Comparison of ENCODE assay signal across 8 cellular contexts in genomic region chr17:39464639-39465181, GRCh38. TPM values are rescaled to one million over a fixed set of nuclear protein-coding genes. Genes with fewer than 3 reads are reported as not detected.
DNase-seq lines count a peak whose midpoint lies in the region; ATAC-seq, FAIRE-seq and TF ChIP-seq lines count a peak whose summit lies in the region.
"Not testable (repeated sequence)": the region's sequence is repeated elsewhere in the genome, so short reads cannot be mapped to it uniquely, and the experiment has no call there.

No MANE protein-coding gene starts in this region.

- H3K79me2 ChIP-seq in Karpas-422 (ENCODE audit: low read length) (peaks cover 77% of the 10 kb centered on the region), endothelial cell of umbilical vein (ENCODE audit: control insufficient read depth, insufficient read depth, low read length) (peaks cover 76% of the 10 kb centered on the region), HepG2 (ENCODE audit: insufficient read depth, low read length) (peaks cover 78% of the 10 kb centered on the region)

- DNase-seq in CD8-positive, alpha-beta T cell; Karpas-422; ascending aorta (ENCODE audit: low spot score in 2 of 2); endothelial cell of umbilical vein (ENCODE audit: low read depth, low spot score); HepG2 (ENCODE audit: low spot score); osteocyte (ENCODE audit: extremely low spot score, unreplicated experiment): not testable (repeated sequence)
- peak; percentile 20 for DNase-seq in activated CD4-positive, alpha-beta T cell treated with anti-CD3 and anti-CD28 coated beads for 36 hours
- peak in 1 of 2 donors; percentile 45 for DNase-seq in suprapubic skin (ENCODE audit: low spot score in 2 of 2)

- TF ChIP-seq EP300 in HepG2 (IDR thresholded peaks at IDR 0.05; ENCODE audit: low read depth in 2 of 2, low read length in 2 of 2); HepG2 (CRISPR knock-in tag; IDR thresholded peaks at IDR 0.05; ENCODE audit: borderline replicate concordance); suprapubic skin (IDR thresholded peaks at IDR 0.05): not testable (repeated sequence)

- not testable (repeated sequence) for H2AFZ ChIP-seq in Karpas-422 (ENCODE audit: low read length); endothelial cell of umbilical vein (ENCODE audit: low read depth, low read length); HepG2 (ENCODE audit: low read length)

- 35% methylated on average over 11 of the region's 11 CpGs for WGBS in HepG2 (ENCODE audit: low lambda C conversion rate)
- WGBS in suprapubic skin = 78% methylated on average over 11 of the region's 11 CpGs

- not testable (repeated sequence) for H3K9me3 Mint-ChIP-seq in CD8-positive, alpha-beta T cell; activated CD4-positive, alpha-beta T cell treated with anti-CD3 and anti-CD28 coated beads for 36 hours (ENCODE audit: low read depth); osteocyte (ENCODE audit: unreplicated experiment)

- H4K20me1 ChIP-seq in Karpas-422 (ENCODE audit: insufficient read depth, low read depth, low read length) (peaks cover 43% of the 10 kb centered on the region), endothelial cell of umbilical vein (replicated peaks; ENCODE audit: control insufficient read depth, extremely low read depth, insufficient read depth, low read length) (peaks cover 14% of the 10 kb centered on the region), HepG2 (ENCODE audit: insufficient read depth, low read length) (peaks cover 60% of the 10 kb centered on the region)

- in situ Hi-C loops in HepG2 (cut with HindIII; ENCODE audit: extremely low pct_ligation_motif_present, low pct_unique_long_range_greater_than_20kb) = not testable (repeated sequence)

- not testable (repeated sequence) for H3K4me3 ChIP-seq in CD8-positive, alpha-beta T cell (ENCODE audit: low read depth, low read length)
- peak overlapping the region; percentile 96 for H3K4me3 ChIP-seq in Karpas-422 (ENCODE audit: low read length)
- H3K4me3 ChIP-seq in ascending aorta = peak overlapping the region; percentile 68 to 81
- H3K4me3 ChIP-seq in endothelial cell of umbilical vein (replicated peaks in 1 of 3; ENCODE audit: insufficient read depth in 1 of 3, low read depth in 1 of 3, low read length in 3 of 3) = peak overlapping the region in 1 of 3 experiments; percentile 25
- peak overlapping the region; percentile 86 to 99 (median 96) for H3K4me3 ChIP-seq in HepG2 (replicated peaks in 1 of 3; ENCODE audit: insufficient read depth in 1 of 3, low read depth in 2 of 3, low read length in 3 of 3)
- peak overlapping the region; percentile 97 for H3K4me3 ChIP-seq in suprapubic skin

- H3K4me3 Mint-ChIP-seq in CD8-positive, alpha-beta T cell = peak overlapping the region; percentile 95
- H3K4me3 Mint-ChIP-seq in activated CD4-positive, alpha-beta T cell treated with anti-CD3 and anti-CD28 coated beads for 36 hours = peak overlapping the region; percentile 91
- peak overlapping the region; percentile 95 for H3K4me3 Mint-ChIP-seq in osteocyte (ENCODE audit: unreplicated experiment)

- TF ChIP-seq CTCF in CD8-positive, alpha-beta T cell (IDR thresholded peaks at IDR 0.05); ascending aorta (IDR thresholded peaks at IDR 0.05); endothelial cell of umbilical vein (IDR thresholded peaks at IDR 0.05; ENCODE audit: extremely low read depth in 1 of 2, insufficient read depth in 1 of 2, low read depth in 1 of 2, low read length in 2 of 2); HepG2 (CRISPR knock-in tag; IDR thresholded peaks at IDR 0.05); osteocyte (IDR thresholded peaks at IDR 0.05); suprapubic skin (IDR thresholded peaks at IDR 0.05): not testable (repeated sequence)

- BruUV-seq in endothelial cell of umbilical vein (replicated peaks; lab: Mats Ljungman, UMichigan); HepG2 (replicated peaks; lab: Mats Ljungman, UMichigan): not testable (repeated sequence)

- POLR2A ChIA-PET in CD8-positive, alpha-beta T cell (lab: Charles Lee) = not testable (repeated sequence)
- POLR2A ChIA-PET in activated CD4-positive, alpha-beta T cell treated with anti-CD3 and anti-CD28 coated beads for 36 hours (lab: Charles Lee) = interaction anchor here (0.5 to 5.5 kb wide), 3 partner anchors 14 to 667 kb away, joined by 3 to 96 read pairs (median 6); partner anchors contain the start of gene MED1
- POLR2A ChIA-PET in endothelial cell of umbilical vein (lab: Charles Lee) = interaction anchor here (0.7 kb wide), 4 partner anchors 13 to 643 kb away, joined by 3 to 7 read pairs (median 4); partner anchors contain the start of gene MED1
- POLR2A ChIA-PET in HepG2 (lab: Yijun Ruan, JAX) = interaction anchor here (0.7 to 9.6 kb wide), 4 partner anchors 14 to 239 kb away, joined by 3 to 302 read pairs (median 4); partner anchors contain the start of gene MED1

- H3K4me1 Mint-ChIP-seq in CD8-positive, alpha-beta T cell (ENCODE audit: low read depth) = peaks cover 60% of the 10 kb centered on the region
- H3K4me1 Mint-ChIP-seq in activated CD4-positive, alpha-beta T cell treated with anti-CD3 and anti-CD28 coated beads for 36 hours = peaks cover 35% of the 10 kb centered on the region
- peaks cover 37% of the 10 kb centered on the region for H3K4me1 Mint-ChIP-seq in osteocyte (ENCODE audit: unreplicated experiment)

- dilution Hi-C loops in endothelial cell of umbilical vein (cut with MboI; ENCODE audit: extremely low pct_ligation_motif_present, low sequenced_read_pairs) = not testable (repeated sequence)

- TF ChIP-seq RAD21 in HepG2 (CRISPR knock-in tag; IDR thresholded peaks at IDR 0.05) = not testable (repeated sequence)

- H3K9ac ChIP-seq in Karpas-422 (ENCODE audit: low read length) = peak overlapping the region; percentile 96
- not testable (repeated sequence) for H3K9ac ChIP-seq in endothelial cell of umbilical vein (replicated peaks; ENCODE audit: extremely low read depth, insufficient read depth, low read length)
- peak overlapping the region; percentile 100 for H3K9ac ChIP-seq in HepG2 (ENCODE audit: insufficient read depth, low read depth, low read length)

- H3K9me1 ChIP-seq in endothelial cell of umbilical vein (replicated peaks; ENCODE audit: control insufficient read depth, extremely low read depth, insufficient read depth, low read length) = not testable (repeated sequence)

- H3K36me3 ChIP-seq in CD8-positive, alpha-beta T cell (ENCODE audit: insufficient read depth, low read length); ascending aorta; endothelial cell of umbilical vein (ENCODE audit: control insufficient read depth in 2 of 2, extremely low read depth in 1 of 2, insufficient read depth in 2 of 2, low read length in 2 of 2); suprapubic skin: not testable (repeated sequence)
- peaks cover 21% of the 10 kb centered on the region; the same call in 1 of the 2 replicates for H3K36me3 ChIP-seq in Karpas-422 (ENCODE audit: insufficient read depth, low read length)
- peaks cover 0 to 13% of the 10 kb centered on the region in 2 experiments; a peak in 2 of 5 replicates for H3K36me3 ChIP-seq in HepG2 (replicated peaks in 1 of 2; ENCODE audit: control insufficient read depth in 1 of 2, insufficient read depth in 2 of 2, low read length in 2 of 2)

- not testable (repeated sequence) for H3K27me3 Mint-ChIP-seq in CD8-positive, alpha-beta T cell (ENCODE audit: low read depth); activated CD4-positive, alpha-beta T cell treated with anti-CD3 and anti-CD28 coated beads for 36 hours; osteocyte (ENCODE audit: unreplicated experiment)

- peak overlapping the region; percentile 49 for H3K27ac Mint-ChIP-seq in CD8-positive, alpha-beta T cell
- not testable (repeated sequence) for H3K27ac Mint-ChIP-seq in activated CD4-positive, alpha-beta T cell treated with anti-CD3 and anti-CD28 coated beads for 36 hours
- peak overlapping the region; percentile 31 for H3K27ac Mint-ChIP-seq in osteocyte (ENCODE audit: unreplicated experiment)

- intact Hi-C loops in CD8-positive, alpha-beta T cell (cut with DNase I, micrococcal nuclease) = loop anchor here (5.0 to 10.0 kb wide), 2 partner anchors 260 to 907 kb away; partner anchors contain the start of gene RPL19 (in 1 of the 2)
- intact Hi-C loops in activated CD4-positive, alpha-beta T cell treated with anti-CD3 and anti-CD28 coated beads for 36 hours (cut with DNase I, micrococcal nuclease) = loop anchor here in 1 of 2 experiments (10.0 kb wide), 2 partner anchors 260 to 520 kb away; partner anchors contain the start of genes PSMD3 and RPL19
- intact Hi-C loops in ascending aorta (cut with DNase I) (loop anchor here (5.0 kb wide), 3 partner anchors 62 to 288 kb away; partner anchors contain the start of genes CACNB1 and FBXL20), HepG2 (cut with micrococcal nuclease; ENCODE audit: unreplicated experiment) (loop anchor here (2.0 to 10.0 kb wide), 2 partner anchors 14 to 270 kb away; partner anchors contain the start of genes GRB7, MED1 and MIEN1)
- intact Hi-C loops in endothelial cell of umbilical vein (cut with micrococcal nuclease) = not testable (repeated sequence)

- TF ChIP-seq POLR2A in endothelial cell of umbilical vein (IDR thresholded peaks at IDR 0.05; ENCODE audit: low read depth, low read length); HepG2 (IDR thresholded peaks at IDR 0.05; ENCODE audit: insufficient read depth in 1 of 2, low read depth in 2 of 2, low read length in 2 of 2); suprapubic skin (IDR thresholded peaks at IDR 0.05): not testable (repeated sequence)

- H3K27ac ChIP-seq in CD8-positive, alpha-beta T cell (ENCODE audit: low read depth, low read length); Karpas-422 (ENCODE audit: low read length); ascending aorta; endothelial cell of umbilical vein (ENCODE audit: insufficient read depth, low read depth, low read length); HepG2 (ENCODE audit: extremely low read length, insufficient read depth, low read length); suprapubic skin: not testable (repeated sequence)

- H3K36me3 Mint-ChIP-seq in CD8-positive, alpha-beta T cell = peaks cover 33% of the 10 kb centered on the region
- peaks cover 43% of the 10 kb centered on the region for H3K36me3 Mint-ChIP-seq in activated CD4-positive, alpha-beta T cell treated with anti-CD3 and anti-CD28 coated beads for 36 hours (ENCODE audit: low read depth)
- peaks cover 10% of the 10 kb centered on the region for H3K36me3 Mint-ChIP-seq in osteocyte (ENCODE audit: unreplicated experiment)

- H3K27me3 ChIP-seq in CD8-positive, alpha-beta T cell (ENCODE audit: insufficient read depth, low read length); Karpas-422 (ENCODE audit: low read length); ascending aorta; endothelial cell of umbilical vein (ENCODE audit: control insufficient read depth in 2 of 2, insufficient read depth in 2 of 2, low read length in 2 of 2); HepG2 (ENCODE audit: control insufficient read depth in 1 of 2, insufficient read depth in 2 of 2, low read length in 2 of 2); suprapubic skin: not testable (repeated sequence)

- H3K9me2 ChIP-seq in Karpas-422 (replicated peaks; ENCODE audit: insufficient read depth, low read length) = not testable (repeated sequence)

- CTCF ChIA-PET in CD8-positive, alpha-beta T cell (lab: Charles Lee); activated CD4-positive, alpha-beta T cell treated with anti-CD3 and anti-CD28 coated beads for 36 hours (lab: Charles Lee); HepG2 (lab: Yijun Ruan, JAX; ENCODE audit: low intra/inter-chr PET ratio, low total read pairs): not testable (repeated sequence)
- CTCF ChIA-PET in endothelial cell of umbilical vein (lab: Charles Lee) = interaction anchor here (1.0 kb wide), 1 partner anchor 9 kb away, joined by 3 read pairs; no protein-coding TSS in a partner anchor

- not testable (repeated sequence) for FAIRE-seq in endothelial cell of umbilical vein (lab: Jason Lieb, UNC); HepG2 (lab: Jason Lieb, UNC)

- H3K9me3 ChIP-seq in CD8-positive, alpha-beta T cell (ENCODE audit: low read length); Karpas-422 (ENCODE audit: low read length); ascending aorta; endothelial cell of umbilical vein (replicated peaks; ENCODE audit: control insufficient read depth, insufficient read depth, low read length); HepG2 (ENCODE audit: low read length); suprapubic skin: not testable (repeated sequence)

- ATAC-seq in CD8-positive, alpha-beta T cell; activated CD4-positive, alpha-beta T cell treated with anti-CD3 and anti-CD28 coated beads for 36 hours; HepG2: not testable (repeated sequence)

- peaks cover 21% of the 10 kb centered on the region for H3K4me1 ChIP-seq in CD8-positive, alpha-beta T cell (ENCODE audit: insufficient read depth, low read length)
- H3K4me1 ChIP-seq in Karpas-422 (ENCODE audit: low read length) (peaks cover 39% of the 10 kb centered on the region), ascending aorta (peaks cover 7 to 26% of the 10 kb centered on the region in 2 donors), endothelial cell of umbilical vein (ENCODE audit: control insufficient read depth, extremely low read depth, insufficient read depth, low read length) (peaks cover 15% of the 10 kb centered on the region), HepG2 (ENCODE audit: insufficient read depth, low read length) (peaks cover 39% of the 10 kb centered on the region), suprapubic skin (peaks cover 40% of the 10 kb centered on the region)

- H3K4me2 ChIP-seq in Karpas-422 (ENCODE audit: low read depth, low read length, poor library complexity, severe bottlenecking) = peak overlapping the region; percentile 98
- peak overlapping the region; percentile 100 for H3K4me2 ChIP-seq in endothelial cell of umbilical vein (ENCODE audit: insufficient read depth, low read length)
- H3K4me2 ChIP-seq in HepG2 (ENCODE audit: low read depth, low read length) = peak overlapping the region; percentile 90

RNA-seq across cellular contexts. Expression of gene CDK12, which starts 3.4 kb away (rescaled TPM):
- total RNA-seq in CD8-positive, alpha-beta T cell = 100 to 1,000 TPM in 1 of 2 experiments, 10 to 100 TPM in 1; 95.5 to 101 TPM
- 58.8 and 67.0 TPM in 2 replicates for total RNA-seq in Karpas-422 (2014; rRNA removed; shearing (Covaris generic); ENCODE audit: low replicate concordance)
- 10 to 100 TPM; 65.9 to 83.3 TPM for total RNA-seq in activated CD4-positive, alpha-beta T cell treated with anti-CD3 and anti-CD28 coated beads for 36 hours
- total RNA-seq in ascending aorta = 25.2 TPM
- 53.9 and 55.4 TPM in 2 replicates for total RNA-seq in endothelial cell of umbilical vein
- polyA plus RNA-seq in endothelial cell of umbilical vein = 14.2 and 14.6 TPM in 2 replicates
- polyA plus RNA-seq in endothelial cell of umbilical vein (2011; cell fraction: cytosol; rRNA removed) = 12.6 and 13.0 TPM in 2 replicates
- polyA plus RNA-seq in endothelial cell of umbilical vein (2011; cell fraction: nucleus; rRNA removed) = 54.8 and 58.3 TPM in 2 replicates
- 25.7 and 34.9 TPM in 2 replicates for polyA plus RNA-seq in endothelial cell of umbilical vein (2012)
- polyA minus RNA-seq in endothelial cell of umbilical vein = 60.0 and 76.1 TPM in 2 replicates
- polyA minus RNA-seq in endothelial cell of umbilical vein (2011; cell fraction: cytosol; rRNA and poly(A)+ RNA removed) = 47.3 TPM
- 75.0 and 103 TPM in 2 replicates for polyA minus RNA-seq in endothelial cell of umbilical vein (2011; cell fraction: nucleus; rRNA and poly(A)+ RNA removed)
- total RNA-seq in HepG2 (2016; rRNA removed; fragmentation: Illumina TruSeq; extraction: Trizol) = 88.6 and 95.9 TPM in 2 replicates
- total RNA-seq in HepG2 (2016; cell fraction: cytosol; rRNA removed; fragmentation: Illumina TruSeq; extraction: Trizol; ENCODE audit: low read depth) = 10.0 and 10.3 TPM in 2 replicates
- total RNA-seq in HepG2 (2016; cell fraction: insoluble cytoplasmic fraction; rRNA removed; fragmentation: Illumina TruSeq; extraction: Trizol) = 86.1 and 88.0 TPM in 2 replicates
- 22.7 and 24.2 TPM in 2 replicates for total RNA-seq in HepG2 (2016; cell fraction: membrane; rRNA removed; fragmentation: Illumina TruSeq; extraction: Trizol)
- 80.6 and 95.5 TPM in 2 replicates for total RNA-seq in HepG2 (2016; cell fraction: nucleus; rRNA removed; fragmentation: Illumina TruSeq; extraction: Trizol)
- polyA plus RNA-seq in HepG2 (2011; rRNA removed) = 24.0 and 26.0 TPM in 2 replicates
- 14.1 and 16.8 TPM in 2 replicates for polyA plus RNA-seq in HepG2 (2011; cell fraction: cytosol; rRNA removed)
- 22.3 and 26.3 TPM in 2 replicates for polyA plus RNA-seq in HepG2 (2011; cell fraction: nucleus; rRNA removed)
- 29.0 and 31.6 TPM in 2 replicates for polyA plus RNA-seq in HepG2 (2012)
- polyA plus RNA-seq in HepG2 (2016; cell fraction: cytosol; fragmentation: Illumina TruSeq; extraction: Trizol; ENCODE audit: low read depth) = 1.6 and 2.1 TPM in 2 replicates
- polyA plus RNA-seq in HepG2 (2016; cell fraction: insoluble cytoplasmic fraction; fragmentation: Illumina TruSeq; extraction: Trizol; ENCODE audit: low read depth) = 47.2 and 53.7 TPM in 2 replicates
- polyA plus RNA-seq in HepG2 (2016; cell fraction: membrane; fragmentation: Illumina TruSeq; extraction: Trizol; ENCODE audit: low read depth) = 5.1 and 6.0 TPM in 2 replicates
- polyA plus RNA-seq in HepG2 (2016; cell fraction: nucleus; fragmentation: Illumina TruSeq; extraction: Trizol; ENCODE audit: insufficient read depth, low read depth) = 74.4 and 81.5 TPM in 2 replicates
- 63.7 and 92.9 TPM in 2 replicates for polyA minus RNA-seq in HepG2 (2011; rRNA and poly(A)+ RNA removed; ENCODE audit: low replicate concordance)
- polyA minus RNA-seq in HepG2 (2011; cell fraction: cytosol; rRNA and poly(A)+ RNA removed) = 47.7 and 51.0 TPM in 2 replicates
- polyA minus RNA-seq in HepG2 (2011; cell fraction: nucleus; rRNA and poly(A)+ RNA removed) = 81.4 and 85.5 TPM in 2 replicates
- total RNA-seq in osteocyte = 57.4 and 59.0 TPM in 2 replicates
- total RNA-seq in suprapubic skin = 10 to 100 TPM; 50.7 to 97.9 (median 54.4) TPM

RNA-seq across cellular contexts. Expression of gene MED1, which starts 13.6 kb away (rescaled TPM):
- 10 to 100 TPM; 35.1 to 37.3 TPM for total RNA-seq in CD8-positive, alpha-beta T cell
- total RNA-seq in Karpas-422 (2014; rRNA removed; shearing (Covaris generic); ENCODE audit: low replicate concordance) = 26.0 and 40.0 TPM in 2 replicates
- 10 to 100 TPM; 66.1 to 76.1 TPM for total RNA-seq in activated CD4-positive, alpha-beta T cell treated with anti-CD3 and anti-CD28 coated beads for 36 hours
- total RNA-seq in ascending aorta = 11.8 TPM
- total RNA-seq in endothelial cell of umbilical vein = 39.8 and 46.2 TPM in 2 replicates
- 18.2 and 19.8 TPM in 2 replicates for polyA plus RNA-seq in endothelial cell of umbilical vein
- 21.1 and 21.3 TPM in 2 replicates for polyA plus RNA-seq in endothelial cell of umbilical vein (2011; cell fraction: cytosol; rRNA removed)
- polyA plus RNA-seq in endothelial cell of umbilical vein (2011; cell fraction: nucleus; rRNA removed) = 29.2 and 33.3 TPM in 2 replicates
- polyA plus RNA-seq in endothelial cell of umbilical vein (2012) = 32.3 and 39.3 TPM in 2 replicates
- polyA minus RNA-seq in endothelial cell of umbilical vein = 44.2 and 50.2 TPM in 2 replicates
- polyA minus RNA-seq in endothelial cell of umbilical vein (2011; cell fraction: cytosol; rRNA and poly(A)+ RNA removed) = 32.2 TPM
- 33.3 and 49.1 TPM in 2 replicates for polyA minus RNA-seq in endothelial cell of umbilical vein (2011; cell fraction: nucleus; rRNA and poly(A)+ RNA removed)
- total RNA-seq in HepG2 (2016; rRNA removed; fragmentation: Illumina TruSeq; extraction: Trizol) = 37.5 and 60.9 TPM in 2 replicates
- 12.9 and 14.9 TPM in 2 replicates for total RNA-seq in HepG2 (2016; cell fraction: cytosol; rRNA removed; fragmentation: Illumina TruSeq; extraction: Trizol; ENCODE audit: low read depth)
- total RNA-seq in HepG2 (2016; cell fraction: insoluble cytoplasmic fraction; rRNA removed; fragmentation: Illumina TruSeq; extraction: Trizol) = 38.2 and 62.3 TPM in 2 replicates
- 29.6 and 32.0 TPM in 2 replicates for total RNA-seq in HepG2 (2016; cell fraction: membrane; rRNA removed; fragmentation: Illumina TruSeq; extraction: Trizol)
- 39.7 and 45.3 TPM in 2 replicates for total RNA-seq in HepG2 (2016; cell fraction: nucleus; rRNA removed; fragmentation: Illumina TruSeq; extraction: Trizol)
- 35.1 and 40.1 TPM in 2 replicates for polyA plus RNA-seq in HepG2 (2011; rRNA removed)
- 20.5 and 26.9 TPM in 2 replicates for polyA plus RNA-seq in HepG2 (2011; cell fraction: cytosol; rRNA removed)
- polyA plus RNA-seq in HepG2 (2011; cell fraction: nucleus; rRNA removed) = 42.0 and 45.4 TPM in 2 replicates
- polyA plus RNA-seq in HepG2 (2012) = 33.6 and 38.3 TPM in 2 replicates
- polyA plus RNA-seq in HepG2 (2016; cell fraction: cytosol; fragmentation: Illumina TruSeq; extraction: Trizol; ENCODE audit: low read depth) = 4.1 and 4.6 TPM in 2 replicates
- polyA plus RNA-seq in HepG2 (2016; cell fraction: insoluble cytoplasmic fraction; fragmentation: Illumina TruSeq; extraction: Trizol; ENCODE audit: low read depth) = 46.1 and 47.3 TPM in 2 replicates
- polyA plus RNA-seq in HepG2 (2016; cell fraction: membrane; fragmentation: Illumina TruSeq; extraction: Trizol; ENCODE audit: low read depth) = 10.3 and 10.9 TPM in 2 replicates
- 61.0 and 66.9 TPM in 2 replicates for polyA plus RNA-seq in HepG2 (2016; cell fraction: nucleus; fragmentation: Illumina TruSeq; extraction: Trizol; ENCODE audit: insufficient read depth, low read depth)
- 50.2 and 64.9 TPM in 2 replicates for polyA minus RNA-seq in HepG2 (2011; rRNA and poly(A)+ RNA removed; ENCODE audit: low replicate concordance)
- 32.4 and 34.3 TPM in 2 replicates for polyA minus RNA-seq in HepG2 (2011; cell fraction: cytosol; rRNA and poly(A)+ RNA removed)
- 76.9 and 82.6 TPM in 2 replicates for polyA minus RNA-seq in HepG2 (2011; cell fraction: nucleus; rRNA and poly(A)+ RNA removed)
- 45.9 and 48.0 TPM in 2 replicates for total RNA-seq in osteocyte
- total RNA-seq in suprapubic skin = 10 to 100 TPM; 26.8 to 32.4 (median 29.8) TPM
